1 cellular context compared by ENCODE assay signal in the genomic region with DNA sequence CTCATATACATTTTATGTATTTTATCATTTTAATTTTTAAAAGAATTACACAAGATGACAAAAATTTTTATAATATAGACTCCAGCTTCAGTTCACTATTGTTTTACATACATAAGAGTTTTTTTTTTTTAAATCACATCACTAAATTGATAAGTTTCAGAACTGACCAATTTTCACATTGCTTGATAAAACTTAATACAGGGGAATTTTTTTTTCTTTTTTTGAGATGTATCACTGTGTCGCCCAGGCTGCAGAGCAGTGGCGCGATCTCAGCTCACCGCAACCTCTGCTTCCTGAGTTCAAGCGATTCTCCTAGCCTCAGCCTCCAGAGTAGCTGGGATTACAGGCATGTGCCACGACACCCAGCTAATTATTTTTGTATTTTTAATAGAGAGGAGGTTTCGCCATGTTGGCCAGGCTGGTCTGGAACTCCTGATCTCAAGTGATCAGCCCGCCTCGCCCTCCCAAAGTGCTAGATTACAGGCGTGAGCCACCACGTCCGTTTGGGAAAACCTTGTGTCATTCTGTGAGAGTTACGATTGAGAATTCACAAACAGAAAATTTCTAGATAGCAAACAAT.
TF ChIP-seq lines count a peak whose summit lies in the region.

No MANE protein-coding gene starts in this region.

TF ChIP-seq in K562, 482 proteins besides CTCF, POLR2A, EP300 and RAD21 (continues in another document):
- TF ChIP-seq KAT8 (IDR thresholded peaks at IDR 0.05; ENCODE audit: low read depth) (no peak), ZNF121 (CRISPR knock-in tag; conservative IDR thresholded peaks at IDR 0.05) (no peak), NCOA1 (IDR thresholded peaks at IDR 0.05; ENCODE audit: low read depth) (no peak), GTF2A2 (tag; IDR thresholded peaks at IDR 0.05) (no peak), SPI1 (IDR thresholded peaks at IDR 0.05; ENCODE audit: borderline replicate concordance, low read depth, low read length) (no peak), PTTG1 (tag; IDR thresholded peaks at IDR 0.05; ENCODE audit: low read depth) (no peak), ZNF197 (CRISPR knock-in tag; IDR thresholded peaks at IDR 0.05; ENCODE audit: low read depth) (0 out of 2 replicates have a peak, but pooled peaks have one; percentile 12), POLR2B (IDR thresholded peaks at IDR 0.05; ENCODE audit: low read depth, partially characterized antibody) (no peak), PURB (CRISPR knock-in tag; IDR thresholded peaks at IDR 0.05; ENCODE audit: low read depth) (no peak), HSF4 (CRISPR knock-in tag; IDR thresholded peaks at IDR 0.05; ENCODE audit: borderline replicate concordance) (no peak), KLF16 (IDR thresholded peaks at IDR 0.05) (no peak), JUND (IDR thresholded peaks at IDR 0.05; ENCODE audit: borderline replicate concordance, low read depth, low read length) (peak; percentile 33; the same call in 1 of the 2 replicates), JUND (tag; IDR thresholded peaks at IDR 0.05; ENCODE audit: borderline replicate concordance, low read depth, low read length) (no peak; the same call in 2 of the 3 replicates), ZNF146 (CRISPR knock-in tag; IDR thresholded peaks at IDR 0.05; ENCODE audit: unreplicated experiment) (peak; percentile 14), ZNF644 (tag; IDR thresholded peaks at IDR 0.05; ENCODE audit: low read depth) (peak; percentile 48; the same call in 1 of the 2 replicates), RBM17 (IDR thresholded peaks at IDR 0.05; ENCODE audit: borderline replicate concordance, low read depth, low read length) (no peak), NR2C2 (CRISPR knock-in tag; IDR thresholded peaks at IDR 0.05) (no peak), NR2C2 (tag; IDR thresholded peaks at IDR 0.05) (peak; percentile 63), YBX1 (IDR thresholded peaks at IDR 0.05) (no peak), ZNF444 (CRISPR knock-in tag; IDR thresholded peaks at IDR 0.05) (no peak), HMGN3 (IDR thresholded peaks at IDR 0.05; ENCODE audit: borderline replicate concordance, extremely low read depth, insufficient read length, low read depth, low read length) (no peak), DPF2 (IDR thresholded peaks at IDR 0.05) (0 out of 2 replicates have a peak, but pooled peaks have one; percentile 27), FOXM1 (IDR thresholded peaks at IDR 0.05; ENCODE audit: low read depth) (no peak), FOXM1 (CRISPR knock-in tag; IDR thresholded peaks at IDR 0.05; ENCODE audit: low read depth) (no peak), GTF2E2 (tag; IDR thresholded peaks at IDR 0.05) (peak; percentile 10; the same call in 1 of the 2 replicates), TAF1 (IDR thresholded peaks at IDR 0.05; ENCODE audit: control insufficient read depth, extremely low read depth, insufficient read depth, low read length, severe bottlenecking) (peak; percentile 23)
- TF ChIP-seq, protein P1, sequence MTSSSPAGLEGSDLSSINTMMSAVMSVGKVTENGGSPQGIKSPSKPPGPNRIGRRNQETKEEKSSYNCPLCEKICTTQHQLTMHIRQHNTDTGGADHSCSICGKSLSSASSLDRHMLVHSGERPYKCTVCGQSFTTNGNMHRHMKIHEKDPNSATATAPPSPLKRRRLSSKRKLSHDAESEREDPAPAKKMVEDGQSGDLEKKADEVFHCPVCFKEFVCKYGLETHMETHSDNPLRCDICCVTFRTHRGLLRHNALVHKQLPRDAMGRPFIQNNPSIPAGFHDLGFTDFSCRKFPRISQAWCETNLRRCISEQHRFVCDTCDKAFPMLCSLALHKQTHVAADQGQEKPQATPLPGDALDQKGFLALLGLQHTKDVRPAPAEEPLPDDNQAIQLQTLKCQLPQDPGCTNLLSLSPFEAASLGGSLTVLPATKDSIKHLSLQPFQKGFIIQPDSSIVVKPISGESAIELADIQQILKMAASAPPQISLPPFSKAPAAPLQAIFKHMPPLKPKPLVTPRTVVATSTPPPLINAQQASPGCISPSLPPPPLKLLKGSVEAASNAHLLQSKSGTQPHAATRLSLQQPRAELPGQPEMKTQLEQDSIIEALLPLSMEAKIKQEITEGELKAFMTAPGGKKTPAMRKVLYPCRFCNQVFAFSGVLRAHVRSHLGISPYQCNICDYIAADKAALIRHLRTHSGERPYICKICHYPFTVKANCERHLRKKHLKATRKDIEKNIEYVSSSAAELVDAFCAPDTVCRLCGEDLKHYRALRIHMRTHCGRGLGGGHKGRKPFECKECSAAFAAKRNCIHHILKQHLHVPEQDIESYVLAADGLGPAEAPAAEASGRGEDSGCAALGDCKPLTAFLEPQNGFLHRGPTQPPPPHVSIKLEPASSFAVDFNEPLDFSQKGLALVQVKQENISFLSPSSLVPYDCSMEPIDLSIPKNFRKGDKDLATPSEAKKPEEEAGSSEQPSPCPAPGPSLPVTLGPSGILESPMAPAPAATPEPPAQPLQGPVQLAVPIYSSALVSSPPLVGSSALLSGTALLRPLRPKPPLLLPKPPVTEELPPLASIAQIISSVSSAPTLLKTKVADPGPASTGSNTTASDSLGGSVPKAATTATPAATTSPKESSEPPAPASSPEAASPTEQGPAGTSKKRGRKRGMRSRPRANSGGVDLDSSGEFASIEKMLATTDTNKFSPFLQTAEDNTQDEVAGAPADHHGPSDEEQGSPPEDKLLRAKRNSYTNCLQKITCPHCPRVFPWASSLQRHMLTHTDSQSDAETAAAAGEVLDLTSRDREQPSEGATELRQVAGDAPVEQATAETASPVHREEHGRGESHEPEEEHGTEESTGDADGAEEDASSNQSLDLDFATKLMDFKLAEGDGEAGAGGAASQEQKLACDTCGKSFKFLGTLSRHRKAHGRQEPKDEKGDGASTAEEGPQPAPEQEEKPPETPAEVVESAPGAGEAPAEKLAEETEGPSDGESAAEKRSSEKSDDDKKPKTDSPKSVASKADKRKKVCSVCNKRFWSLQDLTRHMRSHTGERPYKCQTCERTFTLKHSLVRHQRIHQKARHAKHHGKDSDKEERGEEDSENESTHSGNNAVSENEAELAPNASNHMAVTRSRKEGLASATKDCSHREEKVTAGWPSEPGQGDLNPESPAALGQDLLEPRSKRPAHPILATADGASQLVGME (CRISPR knock-in tag; IDR thresholded peaks at IDR 0.05): no peak
- TF ChIP-seq, protein P2, sequence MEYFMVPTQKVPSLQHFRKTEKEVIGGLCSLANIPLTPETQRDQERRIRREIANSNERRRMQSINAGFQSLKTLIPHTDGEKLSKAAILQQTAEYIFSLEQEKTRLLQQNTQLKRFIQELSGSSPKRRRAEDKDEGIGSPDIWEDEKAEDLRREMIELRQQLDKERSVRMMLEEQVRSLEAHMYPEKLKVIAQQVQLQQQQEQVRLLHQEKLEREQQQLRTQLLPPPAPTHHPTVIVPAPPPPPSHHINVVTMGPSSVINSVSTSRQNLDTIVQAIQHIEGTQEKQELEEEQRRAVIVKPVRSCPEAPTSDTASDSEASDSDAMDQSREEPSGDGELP (CRISPR knock-in tag; IDR thresholded peaks at IDR 0.05; ENCODE audit: borderline replicate concordance): peak; percentile 39; the same call in 1 of the 2 replicates
- TF ChIP-seq, protein P3, sequence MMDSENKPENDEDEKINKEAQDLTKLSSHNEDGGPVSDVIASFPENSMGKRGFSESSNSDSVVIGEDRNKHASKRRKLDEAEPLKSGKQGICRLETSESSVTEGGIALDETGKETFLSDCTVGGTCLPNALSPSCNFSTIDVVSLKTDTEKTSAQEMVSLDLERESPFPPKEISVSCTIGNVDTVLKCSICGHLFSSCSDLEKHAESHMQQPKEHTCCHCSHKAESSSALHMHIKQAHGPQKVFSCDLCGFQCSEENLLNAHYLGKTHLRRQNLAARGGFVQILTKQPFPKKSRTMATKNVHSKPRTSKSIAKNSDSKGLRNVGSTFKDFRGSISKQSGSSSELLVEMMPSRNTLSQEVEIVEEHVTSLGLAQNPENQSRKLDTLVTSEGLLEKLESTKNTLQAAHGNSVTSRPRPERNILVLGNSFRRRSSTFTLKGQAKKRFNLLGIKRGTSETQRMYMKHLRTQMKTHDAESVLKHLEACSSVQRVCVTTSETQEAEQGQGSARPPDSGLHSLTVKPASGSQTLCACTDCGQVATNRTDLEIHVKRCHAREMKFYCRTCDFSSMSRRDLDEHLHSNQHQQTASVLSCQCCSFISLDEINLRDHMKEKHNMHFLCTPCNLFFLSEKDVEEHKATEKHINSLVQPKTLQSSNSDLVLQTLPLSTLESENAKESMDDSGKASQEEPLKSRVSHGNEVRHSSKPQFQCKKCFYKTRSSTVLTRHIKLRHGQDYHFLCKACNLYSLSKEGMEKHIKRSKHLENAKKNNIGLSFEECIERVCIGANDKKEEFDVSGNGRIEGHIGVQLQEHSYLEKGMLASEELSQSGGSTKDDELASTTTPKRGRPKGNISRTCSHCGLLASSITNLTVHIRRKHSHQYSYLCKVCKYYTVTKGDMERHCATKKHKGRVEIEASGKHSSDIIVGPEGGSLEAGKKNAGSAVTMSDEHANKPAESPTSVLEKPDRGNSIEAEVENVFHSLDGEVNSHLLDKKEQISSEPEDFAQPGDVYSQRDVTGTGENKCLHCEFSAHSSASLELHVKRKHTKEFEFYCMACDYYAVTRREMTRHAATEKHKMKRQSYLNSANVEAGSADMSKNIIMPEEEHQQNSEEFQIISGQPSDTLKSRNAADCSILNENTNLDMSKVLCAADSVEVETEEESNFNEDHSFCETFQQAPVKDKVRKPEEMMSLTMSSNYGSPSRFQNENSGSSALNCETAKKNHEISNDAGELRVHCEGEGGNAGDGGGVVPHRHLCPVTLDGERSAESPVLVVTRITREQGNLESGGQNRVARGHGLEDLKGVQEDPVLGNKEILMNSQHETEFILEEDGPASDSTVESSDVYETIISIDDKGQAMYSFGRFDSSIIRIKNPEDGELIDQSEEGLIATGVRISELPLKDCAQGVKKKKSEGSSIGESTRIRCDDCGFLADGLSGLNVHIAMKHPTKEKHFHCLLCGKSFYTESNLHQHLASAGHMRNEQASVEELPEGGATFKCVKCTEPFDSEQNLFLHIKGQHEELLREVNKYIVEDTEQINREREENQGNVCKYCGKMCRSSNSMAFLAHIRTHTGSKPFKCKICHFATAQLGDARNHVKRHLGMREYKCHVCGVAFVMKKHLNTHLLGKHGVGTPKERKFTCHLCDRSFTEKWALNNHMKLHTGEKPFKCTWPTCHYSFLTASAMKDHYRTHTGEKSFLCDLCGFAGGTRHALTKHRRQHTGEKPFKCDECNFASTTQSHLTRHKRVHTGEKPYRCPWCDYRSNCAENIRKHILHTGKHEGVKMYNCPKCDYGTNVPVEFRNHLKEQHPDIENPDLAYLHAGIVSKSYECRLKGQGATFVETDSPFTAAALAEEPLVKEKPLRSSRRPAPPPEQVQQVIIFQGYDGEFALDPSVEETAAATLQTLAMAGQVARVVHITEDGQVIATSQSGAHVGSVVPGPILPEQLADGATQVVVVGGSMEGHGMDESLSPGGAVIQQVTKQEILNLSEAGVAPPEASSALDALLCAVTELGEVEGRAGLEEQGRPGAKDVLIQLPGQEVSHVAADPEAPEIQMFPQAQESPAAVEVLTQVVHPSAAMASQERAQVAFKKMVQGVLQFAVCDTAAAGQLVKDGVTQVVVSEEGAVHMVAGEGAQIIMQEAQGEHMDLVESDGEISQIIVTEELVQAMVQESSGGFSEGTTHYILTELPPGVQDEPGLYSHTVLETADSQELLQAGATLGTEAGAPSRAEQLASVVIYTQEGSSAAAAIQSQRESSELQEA (IDR thresholded peaks at IDR 0.05; ENCODE audit: low read depth): no peak
- TF ChIP-seq, protein P4, sequence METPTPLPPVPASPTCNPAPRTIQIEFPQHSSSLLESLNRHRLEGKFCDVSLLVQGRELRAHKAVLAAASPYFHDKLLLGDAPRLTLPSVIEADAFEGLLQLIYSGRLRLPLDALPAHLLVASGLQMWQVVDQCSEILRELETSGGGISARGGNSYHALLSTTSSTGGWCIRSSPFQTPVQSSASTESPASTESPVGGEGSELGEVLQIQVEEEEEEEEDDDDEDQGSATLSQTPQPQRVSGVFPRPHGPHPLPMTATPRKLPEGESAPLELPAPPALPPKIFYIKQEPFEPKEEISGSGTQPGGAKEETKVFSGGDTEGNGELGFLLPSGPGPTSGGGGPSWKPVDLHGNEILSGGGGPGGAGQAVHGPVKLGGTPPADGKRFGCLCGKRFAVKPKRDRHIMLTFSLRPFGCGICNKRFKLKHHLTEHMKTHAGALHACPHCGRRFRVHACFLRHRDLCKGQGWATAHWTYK (CRISPR knock-in tag; IDR thresholded peaks at IDR 0.05): no peak
- TF ChIP-seq, protein P5, sequence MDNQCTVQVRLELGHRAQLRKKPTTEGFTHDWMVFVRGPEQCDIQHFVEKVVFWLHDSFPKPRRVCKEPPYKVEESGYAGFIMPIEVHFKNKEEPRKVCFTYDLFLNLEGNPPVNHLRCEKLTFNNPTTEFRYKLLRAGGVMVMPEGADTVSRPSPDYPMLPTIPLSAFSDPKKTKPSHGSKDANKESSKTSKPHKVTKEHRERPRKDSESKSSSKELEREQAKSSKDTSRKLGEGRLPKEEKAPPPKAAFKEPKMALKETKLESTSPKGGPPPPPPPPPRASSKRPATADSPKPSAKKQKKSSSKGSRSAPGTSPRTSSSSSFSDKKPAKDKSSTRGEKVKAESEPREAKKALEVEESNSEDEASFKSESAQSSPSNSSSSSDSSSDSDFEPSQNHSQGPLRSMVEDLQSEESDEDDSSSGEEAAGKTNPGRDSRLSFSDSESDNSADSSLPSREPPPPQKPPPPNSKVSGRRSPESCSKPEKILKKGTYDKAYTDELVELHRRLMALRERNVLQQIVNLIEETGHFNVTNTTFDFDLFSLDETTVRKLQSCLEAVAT (IDR thresholded peaks at IDR 0.05): 0 out of 4 replicates have a peak, but pooled peaks have one; percentile 10 to 17
- TF ChIP-seq, protein P6, sequence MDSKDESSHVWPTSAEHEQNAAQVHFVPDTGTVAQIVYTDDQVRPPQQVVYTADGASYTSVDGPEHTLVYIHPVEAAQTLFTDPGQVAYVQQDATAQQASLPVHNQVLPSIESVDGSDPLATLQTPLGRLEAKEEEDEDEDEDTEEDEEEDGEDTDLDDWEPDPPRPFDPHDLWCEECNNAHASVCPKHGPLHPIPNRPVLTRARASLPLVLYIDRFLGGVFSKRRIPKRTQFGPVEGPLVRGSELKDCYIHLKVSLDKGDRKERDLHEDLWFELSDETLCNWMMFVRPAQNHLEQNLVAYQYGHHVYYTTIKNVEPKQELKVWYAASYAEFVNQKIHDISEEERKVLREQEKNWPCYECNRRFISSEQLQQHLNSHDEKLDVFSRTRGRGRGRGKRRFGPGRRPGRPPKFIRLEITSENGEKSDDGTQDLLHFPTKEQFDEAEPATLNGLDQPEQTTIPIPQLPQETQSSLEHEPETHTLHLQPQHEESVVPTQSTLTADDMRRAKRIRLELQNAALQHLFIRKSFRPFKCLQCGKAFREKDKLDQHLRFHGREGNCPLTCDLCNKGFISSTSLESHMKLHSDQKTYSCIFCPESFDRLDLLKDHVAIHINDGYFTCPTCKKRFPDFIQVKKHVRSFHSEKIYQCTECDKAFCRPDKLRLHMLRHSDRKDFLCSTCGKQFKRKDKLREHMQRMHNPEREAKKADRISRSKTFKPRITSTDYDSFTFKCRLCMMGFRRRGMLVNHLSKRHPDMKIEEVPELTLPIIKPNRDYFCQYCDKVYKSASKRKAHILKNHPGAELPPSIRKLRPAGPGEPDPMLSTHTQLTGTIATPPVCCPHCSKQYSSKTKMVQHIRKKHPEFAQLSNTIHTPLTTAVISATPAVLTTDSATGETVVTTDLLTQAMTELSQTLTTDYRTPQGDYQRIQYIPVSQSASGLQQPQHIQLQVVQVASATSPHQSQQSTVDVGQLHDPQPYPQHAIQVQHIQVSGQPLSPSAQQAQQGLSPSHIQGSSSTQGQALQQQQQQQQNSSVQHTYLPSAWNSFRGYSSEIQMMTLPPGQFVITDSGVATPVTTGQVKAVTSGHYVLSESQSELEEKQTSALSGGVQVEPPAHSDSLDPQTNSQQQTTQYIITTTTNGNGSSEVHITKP (IDR thresholded peaks at IDR 0.05; ENCODE audit: partially characterized antibody): no peak
